36 cellular contexts compared by ENCODE assay signal in genomic region chr9:124029617-124030016, GRCh38. TPM values are rescaled to one million over a fixed set of nuclear protein-coding genes. Genes with fewer than 3 reads are reported as not detected.
"Had no signal": no experiment of that assay in that cellular context is flagged by ENCODE, and none has a peak within 500 bp of the region (broad histone marks: within the 10 kb centered on the region; RNA-seq: fewer than 3 reads in every experiment).

No MANE protein-coding gene starts in this region.

- H3K9me3 ChIP-seq: colonic mucosa, esophagus muscularis mucosa, gastroesophageal sphincter, heart left ventricle, left ventricle myocardium inferior, psoas muscle, spleen, thoracic aorta, tibial nerve, upper lobe of left lung, uterus had no signal

- H3K4me2 ChIP-seq: neural progenitor cell had no signal

- H3K4me1 Mint-ChIP-seq: immature natural killer cell had no signal

- H3K9ac ChIP-seq: neural progenitor cell had no signal

- H3K9me3 Mint-ChIP-seq: immature natural killer cell; memory B cell; nephron; neural progenitor cell; stimulated activated naive B cell treated with anti-CD40 and anti-IgM and Interleukin-4, amounts not matched to agents 10 μg/mL and 1 μg/mL and 100 μg/mL, for 72 hours; stimulated activated naive CD8-positive, alpha-beta T cell treated with anti-CD3 and anti-CD28 coated beads, Interleukin-15, Interleukin-2, amounts not matched to agents 100 ng/mL and 50 ng/mL, for 24 hours had no signal

- H3K4me3 ChIP-seq: colonic mucosa, esophagus muscularis mucosa, gastroesophageal sphincter, heart left ventricle, left ventricle myocardium inferior, lung, neural progenitor cell, psoas muscle, skin epidermis, spleen, thoracic aorta, tibial nerve, upper lobe of left lung, uterus had no signal

- DNase-seq: colonic mucosa; dermis blood vessel endothelial cell; effector memory CD4-positive, alpha-beta T cell; foreskin keratinocyte; hippocampal formation; immature natural killer cell; islet precursor cell; kidney glomerular epithelial cell; left colon; left ventricle myocardium inferior; naive B cell; nucleus accumbens; psoas muscle; right cardiac atrium; spleen; stimulated activated CD4-positive, alpha-beta T cell treated with anti-CD3 and anti-CD28 coated beads, Interleukin-2, amount 100 ng/mL, for 48 hours; stimulated activated naive B cell treated with anti-CD40 and anti-IgM and Interleukin-4, amounts not matched to agents 10 μg/mL and 1 μg/mL and 100 μg/mL, for 72 hours; uterus had no signal

- H3K36me3 Mint-ChIP-seq: immature natural killer cell; memory B cell; naive B cell; neural progenitor cell; stimulated activated naive B cell treated with anti-CD40 and anti-IgM and Interleukin-4, amounts not matched to agents 10 μg/mL and 1 μg/mL and 100 μg/mL, for 72 hours had no signal

- H3K36me3 ChIP-seq: colonic mucosa, esophagus muscularis mucosa, gastroesophageal sphincter, heart left ventricle, left ventricle myocardium inferior, neural progenitor cell, spleen, thoracic aorta, tibial nerve, upper lobe of left lung, uterus had no signal

- H2AFZ ChIP-seq: neural progenitor cell had no signal

- ATAC-seq: foreskin keratinocyte; gastroesophageal sphincter; heart left ventricle; left colon; psoas muscle; right cardiac atrium; stimulated activated naive B cell treated with anti-CD40 and anti-IgM and Interleukin-4, amounts not matched to agents 10 μg/mL and 1 μg/mL and 100 μg/mL, for 72 hours had no signal

- H3K4me3 Mint-ChIP-seq: immature natural killer cell; memory B cell; naive B cell; nephron; neural progenitor cell; stimulated activated naive B cell treated with anti-CD40 and anti-IgM and Interleukin-4, amounts not matched to agents 10 μg/mL and 1 μg/mL and 100 μg/mL, for 72 hours; stimulated activated naive CD8-positive, alpha-beta T cell treated with anti-CD3 and anti-CD28 coated beads, Interleukin-15, Interleukin-2, amounts not matched to agents 100 ng/mL and 50 ng/mL, for 24 hours had no signal

- H3K4me1 ChIP-seq: colonic mucosa, foreskin keratinocyte, gastroesophageal sphincter, psoas muscle, uterus had no signal

- H3K27ac Mint-ChIP-seq: immature natural killer cell; memory B cell; naive B cell; nephron; neural progenitor cell; stimulated activated naive B cell treated with anti-CD40 and anti-IgM and Interleukin-4, amounts not matched to agents 10 μg/mL and 1 μg/mL and 100 μg/mL, for 72 hours; stimulated activated naive CD8-positive, alpha-beta T cell treated with anti-CD3 and anti-CD28 coated beads, Interleukin-15, Interleukin-2, amounts not matched to agents 100 ng/mL and 50 ng/mL, for 24 hours had no signal

- H3K27ac ChIP-seq: colonic mucosa, esophagus muscularis mucosa, foreskin keratinocyte, gastroesophageal sphincter, heart left ventricle, left ventricle myocardium inferior, neural progenitor cell, psoas muscle, skin epidermis, spleen, thoracic aorta, tibial nerve, upper lobe of left lung, uterus had no signal

RNA-seq across cellular contexts. Expression of gene LHX2, which starts 18.0 kb away (rescaled TPM):
- total RNA-seq: dermis blood vessel endothelial cell, endothelial cell of umbilical vein, epithelial cell of proximal tubule, esophagus muscularis mucosa, fibroblast of lung, foreskin keratinocyte, gastroesophageal sphincter, left colon, left ventricle myocardium inferior, mononuclear cell, osteocyte, psoas muscle, renal cortical epithelial cell, thoracic aorta, tibial nerve, upper lobe of left lung had no signal
- polyA plus RNA-seq: endothelial cell of umbilical vein, fibroblast of lung, foreskin keratinocyte, immature natural killer cell, psoas muscle had no signal
